23 cellular contexts compared by ENCODE assay signal in the genomic region with DNA sequence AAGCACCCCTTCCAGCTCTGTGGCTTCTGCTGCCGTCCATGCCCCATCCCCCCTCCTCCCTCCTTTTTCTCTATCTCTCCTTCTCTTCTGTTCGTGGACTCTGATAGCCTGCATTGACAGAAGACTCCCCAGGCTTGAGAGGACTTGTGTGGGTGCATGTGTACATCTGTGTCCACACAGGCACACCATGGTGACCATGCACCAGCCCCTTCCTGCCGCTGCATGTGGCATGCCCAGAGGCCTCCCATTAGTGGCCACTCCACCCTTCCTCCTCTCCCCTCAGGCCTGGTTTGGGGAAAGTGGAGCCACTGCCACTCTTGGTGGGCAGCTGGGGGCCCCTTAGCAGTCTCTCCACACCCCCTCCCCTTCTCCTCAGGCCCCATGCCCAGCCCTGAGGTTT.
"Had no signal": no experiment of that assay in that cellular context is flagged by ENCODE, and none has a peak within 500 bp of the region (broad histone marks: within the 10 kb centered on the region; RNA-seq: fewer than 3 reads in every experiment).

No MANE protein-coding gene starts in this region.

- H3K36me3 Mint-ChIP-seq: activated naive CD4-positive, alpha-beta T cell treated with anti-CD3 and anti-CD28 coated beads, Interleukin-2, amount 10 ng/mL, durations not matched to agents 7 days and 5 days; activated naive CD8-positive, alpha-beta T cell treated with anti-CD3 and anti-CD28 coated beads, Interleukin-2, amount 10 ng/mL, durations not matched to agents 7 days and 5 days had no signal

- ATAC-seq: activated CD8-positive, alpha-beta T cell treated with anti-CD3 and anti-CD28 coated beads for 36 hours; activated T-cell treated with anti-CD3 and anti-CD28 coated beads, Interleukin-2, amount 50 U/mL, for 72 hours; gastrocnemius medialis; left cardiac atrium; right cardiac atrium; stimulated activated naive B cell treated with anti-CD40 and anti-IgM and Interleukin-4, amounts not matched to agents 10 μg/mL and 1 μg/mL and 100 μg/mL, for 72 hours; T-helper 17 cell had no signal

- H3K27me3 Mint-ChIP-seq: activated CD8-positive, alpha-beta T cell treated with anti-CD3 and anti-CD28 coated beads for 36 hours; T-helper 17 cell had no signal

- H3K27ac Mint-ChIP-seq: activated CD4-positive, alpha-beta T cell treated with anti-CD3 and anti-CD28 coated beads, Interleukin-2, amount 10 ng/mL, durations not matched to agents 7 days and 5 days; activated CD8-positive, alpha-beta T cell treated with anti-CD3 and anti-CD28 coated beads for 36 hours; activated naive CD4-positive, alpha-beta T cell treated with anti-CD3 and anti-CD28 coated beads, Interleukin-2, amount 10 ng/mL, durations not matched to agents 7 days and 5 days; activated naive CD8-positive, alpha-beta T cell treated with anti-CD3 and anti-CD28 coated beads, Interleukin-2, amount 10 ng/mL, durations not matched to agents 7 days and 5 days; activated T-cell treated with anti-CD3 and anti-CD28 coated beads, Interleukin-2, amount 50 U/mL, for 72 hours; mesothelial cell of epicardium; nephron; stimulated activated naive B cell treated with anti-CD40 and anti-IgM and Interleukin-4, amounts not matched to agents 10 μg/mL and 1 μg/mL and 100 μg/mL, for 72 hours had no signal

- H3K4me3 Mint-ChIP-seq: activated CD4-positive, alpha-beta T cell treated with anti-CD3 and anti-CD28 coated beads, Interleukin-2, amount 10 ng/mL, durations not matched to agents 7 days and 5 days; activated CD8-positive, alpha-beta T cell treated with anti-CD3 and anti-CD28 coated beads for 36 hours; activated naive CD4-positive, alpha-beta T cell treated with anti-CD3 and anti-CD28 coated beads, Interleukin-2, amount 10 ng/mL, durations not matched to agents 7 days and 5 days; activated naive CD8-positive, alpha-beta T cell treated with anti-CD3 and anti-CD28 coated beads, Interleukin-2, amount 10 ng/mL, durations not matched to agents 7 days and 5 days; activated T-cell treated with anti-CD3 and anti-CD28 coated beads, Interleukin-2, amount 50 U/mL, for 72 hours; mesothelial cell of epicardium; nephron; stimulated activated naive B cell treated with anti-CD40 and anti-IgM and Interleukin-4, amounts not matched to agents 10 μg/mL and 1 μg/mL and 100 μg/mL, for 72 hours had no signal

- H3K9me3 Mint-ChIP-seq: activated CD4-positive, alpha-beta T cell treated with anti-CD3 and anti-CD28 coated beads, Interleukin-2, amount 10 ng/mL, durations not matched to agents 7 days and 5 days had no signal

- H3K4me1 Mint-ChIP-seq: nephron had no signal

- DNase-seq: activated CD4-positive, alpha-beta T cell treated with anti-CD3 and anti-CD28 coated beads, Interleukin-2, amount 10 ng/mL, durations not matched to agents 7 days and 5 days; activated CD4-positive, CD25-positive, alpha-beta regulatory T cell treated with anti-CD3 and anti-CD28 coated beads, Interleukin-2, amount 50 U/mL, for 72 hours; activated CD8-positive, alpha-beta T cell treated with anti-CD3 and anti-CD28 coated beads for 36 hours; activated gamma-delta T cell; activated naive CD4-positive, alpha-beta T cell treated with anti-CD3 and anti-CD28 coated beads, Interleukin-2, amount 10 ng/mL, durations not matched to agents 7 days and 5 days; activated naive CD8-positive, alpha-beta T cell treated with anti-CD3 and anti-CD28 coated beads, Interleukin-2, amount 10 ng/mL, durations not matched to agents 7 days and 5 days; activated T-cell treated with anti-CD3 and anti-CD28 coated beads for 4 hours; activated T-cell treated with anti-CD3 and anti-CD28 coated beads, Interleukin-2, amount 50 U/mL, for 72 hours; amygdala; dermis blood vessel endothelial cell; effector CD8-positive, alpha-beta T cell; gastrocnemius medialis; glutamatergic neuron; left cardiac atrium; posterior cingulate gyrus; stimulated activated CD4-positive, alpha-beta T cell treated with anti-CD3 and anti-CD28 coated beads, Interleukin-15, amount 100 ng/mL, for 24 hours; stimulated activated CD4-positive, alpha-beta T cell treated with anti-CD3 and anti-CD28 coated beads, Interleukin-2, amount 100 ng/mL, for 24 hours; stimulated activated naive B cell treated with anti-CD40 and anti-IgM and Interleukin-4, amounts not matched to agents 10 μg/mL and 1 μg/mL and 100 μg/mL, for 72 hours; T-helper 17 cell; T1000 had no signal
